Comparison of ENCODE assay signal across 9 cellular contexts in the genomic region with DNA sequence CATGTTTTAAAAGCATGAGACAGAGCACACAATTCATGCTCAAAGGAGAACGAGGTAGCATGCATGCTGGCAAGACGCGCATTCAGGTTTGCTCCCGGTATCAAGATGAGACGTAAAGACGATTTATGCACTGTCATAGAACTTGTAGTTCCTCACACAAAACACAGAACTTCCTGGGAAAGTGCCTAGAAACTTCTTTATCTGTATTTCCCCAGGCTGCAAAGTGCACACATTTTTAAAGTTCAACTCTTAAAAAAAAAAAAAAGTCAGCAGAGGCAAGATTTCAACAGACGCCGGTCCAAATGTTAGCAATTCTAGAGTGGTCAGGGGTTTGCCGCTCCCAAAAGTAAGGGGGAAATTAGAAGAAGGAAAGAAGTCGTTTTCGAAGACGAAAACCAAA.
DNase-seq lines count a peak whose midpoint lies in the region; ATAC-seq and TF ChIP-seq lines count a peak whose summit lies in the region.
"Had no signal": no experiment of that assay in that cellular context is flagged by ENCODE, and none has a peak within 500 bp of the region (broad histone marks: within the 10 kb centered on the region; RNA-seq: fewer than 3 reads in every experiment).

No MANE protein-coding gene starts in this region.

- H3K9ac ChIP-seq in mammary epithelial cell (ENCODE audit: insufficient read depth, low read length), result no peak overlapping the region

- no peaks in the 10 kb centered on the region for H3K79me2 ChIP-seq in mammary epithelial cell (ENCODE audit: insufficient read depth, low read length)

- no peaks in the 10 kb centered on the region for H4K20me1 ChIP-seq in mammary epithelial cell (ENCODE audit: insufficient read depth, low read length)

- H2AFZ ChIP-seq in mammary epithelial cell (ENCODE audit: low read depth, low read length), result no peak overlapping the region

- peak; percentile 11 for ATAC-seq in GM19455 (IDR thresholded peaks at IDR 0.05; ENCODE audit: unreplicated experiment)
- ATAC-seq in gastroesophageal sphincter, result peak; percentile 16
- ATAC-seq in HG03139 (IDR thresholded peaks at IDR 0.05; ENCODE audit: unreplicated experiment), result no peak

- WGBS in gastroesophageal sphincter (ENCODE audit: low coverage in 1 of 2), 2 donors, result 40 to 46% methylated on average over 7 to 12 of the region's 12 CpGs
- 52 to 90% methylated on average over 12 of the region's 12 CpGs for WGBS in sigmoid colon, 2 donors
- 97% methylated on average over 12 of the region's 12 CpGs for WGBS in mammary epithelial cell (ENCODE audit: low coverage, missing lambda C conversion rate)

- TF ChIP-seq CTCF in gastroesophageal sphincter (IDR thresholded peaks at IDR 0.05), result no peak
- no peak for TF ChIP-seq CTCF in sigmoid colon (IDR thresholded peaks at IDR 0.05)
- no peak for TF ChIP-seq CTCF in mammary epithelial cell (conservative IDR thresholded peaks at IDR 0.05 in 1 of 2, IDR thresholded peaks at IDR 0.05 in 1 of 2; ENCODE audit: extremely low read depth in 1 of 2, insufficient read depth in 1 of 2, low read depth in 1 of 2, low read length in 2 of 2)

- intact Hi-C loops in sigmoid colon (cut with DNase I), result loop anchor here (5.0 kb wide), 2 partner anchors 589 to 659 kb away; no protein-coding TSS in a partner anchor
- intact Hi-C loops in mammary epithelial cell (cut with micrococcal nuclease), result no loop called here

- dilution Hi-C loops in mammary epithelial cell (cut with HindIII; ENCODE audit: low sequenced_read_pairs), result no loop called here

- H3K4me3 ChIP-seq in gastroesophageal sphincter, result peak overlapping the region; percentile 32 to 35
- peak overlapping the region in 2 of 4 donors; percentile 21 to 22 for H3K4me3 ChIP-seq in sigmoid colon
- no peak overlapping the region for H3K4me3 ChIP-seq in mammary epithelial cell (replicated peaks in 1 of 3; ENCODE audit: insufficient read depth in 1 of 3, low read depth in 2 of 3, low read length in 3 of 3)
- H3K4me3 ChIP-seq: SJSA1 had no signal

- no peak overlapping the region for H3K4me2 ChIP-seq in mammary epithelial cell (ENCODE audit: insufficient read depth, low read depth, low read length)

- H3K27me3 ChIP-seq in gastroesophageal sphincter (no peaks in the 10 kb centered on the region), sigmoid colon (no peaks in the 10 kb centered on the region), mammary epithelial cell (ENCODE audit: insufficient read depth, low read length) (no peaks in the 10 kb centered on the region)

- in situ Hi-C loops in mammary epithelial cell (cut with MboI; ENCODE audit: low sequenced_read_pairs in 2 of 2), result no loop called here

- H3K27ac ChIP-seq in gastroesophageal sphincter (peak overlapping the region; percentile 81 to 90 (median 86)), sigmoid colon (peak overlapping the region; percentile 66 to 80 (median 76)), mammary epithelial cell (ENCODE audit: insufficient read depth, low read depth, low read length) (no peak overlapping the region)
- H3K27ac ChIP-seq: SJSA1 had no signal

- no peaks in the 10 kb centered on the region for H3K36me3 ChIP-seq in gastroesophageal sphincter
- no peaks in the 10 kb centered on the region for H3K36me3 ChIP-seq in sigmoid colon
- no peaks in the 10 kb centered on the region for H3K36me3 ChIP-seq in mammary epithelial cell (ENCODE audit: insufficient read depth, low read length)
- H3K36me3 ChIP-seq: SJSA1 had no signal

- CTCF ChIA-PET in mammary epithelial cell (lab: Charles Lee; ENCODE audit: low non-redundant PET), result no interaction called here

- no peak for TF ChIP-seq EP300 in gastroesophageal sphincter (IDR thresholded peaks at IDR 0.05)
- no peak for TF ChIP-seq EP300 in sigmoid colon (IDR thresholded peaks at IDR 0.05)

- DNase-seq in SKM-1 treated with dmso at 0.1 percent for 144 hours (lab: John Stamatoyannopoulos, UW; ENCODE audit: unreplicated experiment) (peak; percentile 58), sigmoid colon (no peak), HT-29 (ENCODE audit: low spot score) (no peak), mammary epithelial cell (no peak)
- DNase-seq in activated CD4-positive, CD25-positive, alpha-beta regulatory T cell treated with anti-CD3 and anti-CD28 coated beads, Interleukin-2, amount 50 U/mL, for 72 hours, result no peak

- TF ChIP-seq POLR2A in gastroesophageal sphincter (IDR thresholded peaks at IDR 0.05), result no peak
- no peak for TF ChIP-seq POLR2A in sigmoid colon (IDR thresholded peaks at IDR 0.05)

- H3K4me1 ChIP-seq in gastroesophageal sphincter (peaks cover 3 to 59% (median 21%) of the 10 kb centered on the region in 3 donors), sigmoid colon (peaks cover 0 to 54% (median 39%) of the 10 kb centered on the region in 4 donors), mammary epithelial cell (ENCODE audit: insufficient read depth, low read length) (no peaks in the 10 kb centered on the region)
- H3K4me1 ChIP-seq: SJSA1 had no signal

- no TSS peak for BruUV-seq in mammary epithelial cell (replicated peaks; lab: Mats Ljungman, UMichigan)

- no peaks in the 10 kb centered on the region for H3K9me3 ChIP-seq in gastroesophageal sphincter
- no peaks in the 10 kb centered on the region for H3K9me3 ChIP-seq in sigmoid colon
- H3K9me3 ChIP-seq in mammary epithelial cell (replicated peaks; ENCODE audit: insufficient read depth, low read length), result no peaks in the 10 kb centered on the region
- H3K9me3 ChIP-seq: SJSA1 had no signal

Comparison
In these comparisons a context has a peak if more than half of its experiments do, and no peak if none do; other contexts are left out.
1. H3K4me3 ChIP-seq: peak in gastroesophageal sphincter (2 of 2); none in mammary epithelial cell (0 of 3).